28 cellular contexts compared by ENCODE assay signal in the genomic region with DNA sequence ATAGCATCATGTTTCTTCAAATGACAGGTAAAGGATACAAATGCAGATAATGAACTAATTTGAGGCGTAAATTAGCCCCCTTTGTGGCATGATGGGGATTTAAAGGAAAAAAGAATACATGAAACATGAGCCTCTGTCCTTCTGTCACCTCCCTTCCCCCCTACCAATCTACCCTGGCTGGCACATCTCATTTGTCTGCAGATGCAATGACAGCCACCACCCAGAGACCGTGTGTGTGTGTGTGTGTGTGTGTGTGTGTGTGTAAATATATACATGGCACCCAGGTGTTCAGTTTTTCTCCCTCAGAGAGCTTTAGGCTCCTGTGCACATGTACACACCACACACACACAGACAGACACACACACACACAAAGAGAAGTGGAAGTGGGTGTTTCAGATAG.
DNase-seq lines count a peak whose midpoint lies in the region; ATAC-seq, FAIRE-seq and TF ChIP-seq lines count a peak whose summit lies in the region.
"Had no signal": no experiment of that assay in that cellular context is flagged by ENCODE, and none has a peak within 500 bp of the region (broad histone marks: within the 10 kb centered on the region; RNA-seq: fewer than 3 reads in every experiment).

No MANE protein-coding gene starts in this region.

- H3K4me1 ChIP-seq in SK-N-SH (ENCODE audit: control insufficient read depth in 1 of 2, insufficient read depth in 2 of 2, low read depth in 1 of 2, low read length in 1 of 2) = peaks cover 0 to 4% of the 10 kb centered on the region in 2 experiments; a peak in 1 of 4 replicates
- H3K4me1 ChIP-seq: BE2C, colonic mucosa, heart right ventricle, upper lobe of right lung had no signal

- H3K9me3 Mint-ChIP-seq in activated naive CD4-positive, alpha-beta T cell treated with anti-CD3 and anti-CD28 coated beads for 36 hours = no peaks in the 10 kb centered on the region
- H3K9me3 Mint-ChIP-seq: activated CD4-positive, alpha-beta T cell treated with anti-CD3 and anti-CD28 coated beads, Interleukin-2, amount 10 ng/mL, durations not matched to agents 7 days and 5 days; activated T-helper 1 cell treated with anti-CD3 and anti-CD28 coated beads, Interleukin-12 subunit alpha, Interleukin-12 subunit beta, Interleukin-2, Interleukin-4 antibody, amounts not matched to agents 30 ng/mL and 10 ng/mL and 1 ng/mL, durations not matched to agents 14 hours and 24 hours and 36 hours had no signal

- no peak for TF ChIP-seq CTCF in SK-N-SH (IDR thresholded peaks at IDR 0.05)

- H3K9ac ChIP-seq in SK-N-SH = no peak overlapping the region

- H3K4me3 ChIP-seq in SK-N-SH (ENCODE audit: low read depth in 2 of 2, low read length in 1 of 2) = no peak overlapping the region
- H3K4me3 ChIP-seq: colonic mucosa, heart right ventricle, upper lobe of right lung had no signal

- intact Hi-C loops in activated naive CD4-positive, alpha-beta T cell treated with anti-CD3 and anti-CD28 coated beads for 36 hours (cut with micrococcal nuclease) = no loop called here

- TF ChIP-seq RAD21 in SK-N-SH (IDR thresholded peaks at IDR 0.05; ENCODE audit: low read length) = no peak

- no peak for TF ChIP-seq EP300 in SK-N-SH (IDR thresholded peaks at IDR 0.05; ENCODE audit: borderline replicate concordance in 1 of 2, low read depth in 1 of 2, low read length in 1 of 2)

- no peaks in the 10 kb centered on the region for H3F3A ChIP-seq in SK-N-SH (replicated peaks; ENCODE audit: insufficient read depth)

- FAIRE-seq in urothelium cell line (lab: Jason Lieb, UNC) = no peak
- FAIRE-seq: bronchial epithelial cell, GM12891, small intestine had no signal

- no peaks in the 10 kb centered on the region for H3K9me2 ChIP-seq in SK-N-SH

- CTCF ChIA-PET in SK-N-SH (lab: Yijun Ruan, JAX) = no interaction called here
- CTCF ChIA-PET in activated naive CD4-positive, alpha-beta T cell treated with anti-CD3 and anti-CD28 coated beads for 36 hours (lab: Charles Lee) = no interaction called here

- no peak overlapping the region for H3K4me2 ChIP-seq in SK-N-SH

- POLR2A ChIA-PET in SK-N-SH (lab: Yijun Ruan, JAX) = interaction anchor here (0.6 kb wide), 1 partner anchor 407 kb away, joined by 4 read pairs; no protein-coding TSS in a partner anchor

- no peaks in the 10 kb centered on the region for H3K36me3 Mint-ChIP-seq in activated naive CD4-positive, alpha-beta T cell treated with anti-CD3 and anti-CD28 coated beads for 36 hours (ENCODE audit: low read depth)
- H3K36me3 Mint-ChIP-seq: activated CD8-positive, alpha-beta memory T cell treated with anti-CD3 and anti-CD28 coated beads, Interleukin-2, amount 10 ng/mL, durations not matched to agents 7 days and 5 days had no signal

- H3K4me3 Mint-ChIP-seq in activated naive CD4-positive, alpha-beta T cell treated with anti-CD3 and anti-CD28 coated beads for 36 hours = no peak overlapping the region
- H3K4me3 Mint-ChIP-seq: activated CD4-positive, alpha-beta T cell treated with anti-CD3 and anti-CD28 coated beads, Interleukin-2, amount 10 ng/mL, durations not matched to agents 7 days and 5 days; activated CD8-positive, alpha-beta memory T cell treated with anti-CD3 and anti-CD28 coated beads, Interleukin-2, amount 10 ng/mL, durations not matched to agents 7 days and 5 days; activated T-helper 1 cell treated with anti-CD3 and anti-CD28 coated beads, Interleukin-12 subunit alpha, Interleukin-12 subunit beta, Interleukin-2, Interleukin-4 antibody, amounts not matched to agents 30 ng/mL and 10 ng/mL and 1 ng/mL, durations not matched to agents 14 hours and 24 hours and 36 hours had no signal

- H3K27me3 Mint-ChIP-seq in activated naive CD4-positive, alpha-beta T cell treated with anti-CD3 and anti-CD28 coated beads for 36 hours (ENCODE audit: low read depth) = peaks cover 2% of the 10 kb centered on the region
- H3K27me3 Mint-ChIP-seq: activated CD4-positive, alpha-beta T cell treated with anti-CD3 and anti-CD28 coated beads, Interleukin-2, amount 10 ng/mL, durations not matched to agents 7 days and 5 days; activated CD8-positive, alpha-beta memory T cell treated with anti-CD3 and anti-CD28 coated beads, Interleukin-2, amount 10 ng/mL, durations not matched to agents 7 days and 5 days had no signal

- H3K79me2 ChIP-seq in SK-N-SH (ENCODE audit: insufficient read depth) = no peaks in the 10 kb centered on the region

- peak overlapping the region in 1 of 2 experiments; percentile 62; a peak in 2 of 4 replicates for H3K27ac ChIP-seq in SK-N-SH (ENCODE audit: low read depth in 2 of 2, low read length in 1 of 2)
- H3K27ac ChIP-seq: colonic mucosa, heart right ventricle, upper lobe of right lung had no signal

- no peaks in the 10 kb centered on the region for H3K36me3 ChIP-seq in SK-N-SH (replicated peaks in 1 of 2; ENCODE audit: control insufficient read depth in 1 of 2, insufficient read depth in 2 of 2, low read length in 1 of 2)
- H3K36me3 ChIP-seq: BE2C, colonic mucosa, heart right ventricle, upper lobe of right lung had no signal

- H3K27ac Mint-ChIP-seq in activated naive CD4-positive, alpha-beta T cell treated with anti-CD3 and anti-CD28 coated beads for 36 hours = no peak overlapping the region
- H3K27ac Mint-ChIP-seq: activated CD4-positive, alpha-beta T cell treated with anti-CD3 and anti-CD28 coated beads, Interleukin-2, amount 10 ng/mL, durations not matched to agents 7 days and 5 days; activated CD8-positive, alpha-beta memory T cell treated with anti-CD3 and anti-CD28 coated beads, Interleukin-2, amount 10 ng/mL, durations not matched to agents 7 days and 5 days; activated T-helper 1 cell treated with anti-CD3 and anti-CD28 coated beads, Interleukin-12 subunit alpha, Interleukin-12 subunit beta, Interleukin-2, Interleukin-4 antibody, amounts not matched to agents 30 ng/mL and 10 ng/mL and 1 ng/mL, durations not matched to agents 14 hours and 24 hours and 36 hours had no signal

- 2% methylated on average over 2 of the region's 2 CpGs for WGBS in SK-N-SH (ENCODE audit: low lambda C conversion rate)

- H3K4me1 Mint-ChIP-seq in activated naive CD4-positive, alpha-beta T cell treated with anti-CD3 and anti-CD28 coated beads for 36 hours (ENCODE audit: low read depth) = no peaks in the 10 kb centered on the region
- H3K4me1 Mint-ChIP-seq: activated CD4-positive, alpha-beta T cell treated with anti-CD3 and anti-CD28 coated beads, Interleukin-2, amount 10 ng/mL, durations not matched to agents 7 days and 5 days; activated CD8-positive, alpha-beta memory T cell treated with anti-CD3 and anti-CD28 coated beads, Interleukin-2, amount 10 ng/mL, durations not matched to agents 7 days and 5 days had no signal

- H3K9me3 ChIP-seq in SK-N-SH = no peaks in the 10 kb centered on the region
- H3K9me3 ChIP-seq: BE2C, colonic mucosa, heart right ventricle, upper lobe of right lung had no signal

- no peaks in the 10 kb centered on the region for H3K27me3 ChIP-seq in SK-N-SH (ENCODE audit: insufficient read depth)
- H3K27me3 ChIP-seq: BE2C, colonic mucosa, heart right ventricle, upper lobe of right lung had no signal

- H2AFZ ChIP-seq in SK-N-SH (ENCODE audit: low read depth) = no peak overlapping the region

- DNase-seq in SK-N-SH = no peak
- peak; percentile 14 for DNase-seq in NCI-H2081 treated with DMSO at 0.1 percent for 48 hours (lab: John Stamatoyannopoulos, UW)
- peak; percentile 82 for DNase-seq in NCI-H82 treated with DMSO at 0.1 percent for 48 hours (lab: John Stamatoyannopoulos, UW; ENCODE audit: unreplicated experiment)
- no peak for DNase-seq in urothelium cell line (ENCODE audit: low spot score)
- no peak for DNase-seq in A172 (ENCODE audit: low spot score)
- DNase-seq in NK-92 treated with Interleukin-12 subunit alpha and Interleukin-12 subunit beta, amount 100 ng/mL, for 24 hours (lab: John Stamatoyannopoulos, UW) = no peak
- no peak for DNase-seq in activated naive CD4-positive, alpha-beta T cell treated with anti-CD3 and anti-CD28 coated beads for 36 hours
- DNase-seq: activated CD4-positive, alpha-beta T cell treated with anti-CD3 and anti-CD28 coated beads, Interleukin-2, amount 10 ng/mL, durations not matched to agents 7 days and 5 days; activated CD8-positive, alpha-beta memory T cell treated with anti-CD3 and anti-CD28 coated beads, Interleukin-2, amount 10 ng/mL, durations not matched to agents 7 days and 5 days; activated naive CD4-positive, alpha-beta T cell treated with anti-CD3 and anti-CD28 coated beads, Interleukin-2, amount 50 U/mL, for 16 hours; amygdala; BE2C; colonic mucosa; effector memory CD4-positive, alpha-beta T cell; foreskin fibroblast; heart right ventricle; NCI-H1048; occipital lobe; small intestine; stimulated activated CD4-positive, alpha-beta T cell treated with anti-CD3 and anti-CD28 coated beads, Interleukin-2, amount 100 ng/mL, for 24 hours; T-helper 9 cell; upper lobe of right lung had no signal

- ATAC-seq in SK-N-SH treated with all-trans-retinoic acid at 6 μM for 48 hours = no peak
- ATAC-seq: activated CD8-positive, alpha-beta memory T cell treated with anti-CD3 and anti-CD28 coated beads, Interleukin-2, amount 10 ng/mL, durations not matched to agents 7 days and 5 days; HCT116; heart right ventricle; left lobe of liver; upper lobe of right lung had no signal

- H4K20me1 ChIP-seq in SK-N-SH (ENCODE audit: insufficient read depth) = no peaks in the 10 kb centered on the region

TF ChIP-seq in SK-N-SH, 30 proteins besides CTCF, POLR2A, EP300 and RAD21:
- TF ChIP-seq GATA2 (CRISPR knock-in tag; IDR thresholded peaks at IDR 0.05) (no peak), FOXJ3 (CRISPR knock-in tag; IDR thresholded peaks at IDR 0.05) (0 out of 2 replicates have a peak, but pooled peaks have one; percentile 40)

TF ChIP-seq in SK-N-SH treated with all-trans-retinoic acid at 6 μM for 48 hours, 23 proteins besides CTCF, POLR2A, EP300 and RAD21 (continues in another document):
- TF ChIP-seq, protein P1, sequence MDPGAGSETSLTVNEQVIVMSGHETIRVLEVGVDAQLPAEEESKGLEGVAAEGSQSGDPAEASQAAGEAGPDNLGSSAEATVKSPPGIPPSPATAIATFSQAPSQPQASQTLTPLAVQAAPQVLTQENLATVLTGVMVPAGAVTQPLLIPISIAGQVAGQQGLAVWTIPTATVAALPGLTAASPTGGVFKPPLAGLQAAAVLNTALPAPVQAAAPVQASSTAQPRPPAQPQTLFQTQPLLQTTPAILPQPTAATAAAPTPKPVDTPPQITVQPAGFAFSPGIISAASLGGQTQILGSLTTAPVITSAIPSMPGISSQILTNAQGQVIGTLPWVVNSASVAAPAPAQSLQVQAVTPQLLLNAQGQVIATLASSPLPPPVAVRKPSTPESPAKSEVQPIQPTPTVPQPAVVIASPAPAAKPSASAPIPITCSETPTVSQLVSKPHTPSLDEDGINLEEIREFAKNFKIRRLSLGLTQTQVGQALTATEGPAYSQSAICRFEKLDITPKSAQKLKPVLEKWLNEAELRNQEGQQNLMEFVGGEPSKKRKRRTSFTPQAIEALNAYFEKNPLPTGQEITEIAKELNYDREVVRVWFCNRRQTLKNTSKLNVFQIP (CRISPR knock-in tag; IDR thresholded peaks at IDR 0.05; ENCODE audit: borderline replicate concordance, low read depth) = no peak

Comparison
In these comparisons a context has a peak if more than half of its experiments do, and no peak if none do; other contexts are left out.
1. DNase-seq: peak in NCI-H2081 treated with DMSO at 0.1 percent for 48 hours (single experiment) and NCI-H82 treated with DMSO at 0.1 percent for 48 hours (single experiment); none in SK-N-SH (single experiment), urothelium cell line (single experiment), A172 (single experiment), NK-92 treated with Interleukin-12 subunit alpha and Interleukin-12 subunit beta, amount 100 ng/mL, for 24 hours (single experiment) and activated naive CD4-positive, alpha-beta T cell treated with anti-CD3 and anti-CD28 coated beads for 36 hours (single experiment).